19 cellular contexts compared by ENCODE assay signal in genomic region chr1:226523646-226524406, GRCh38. TPM values are rescaled to one million over a fixed set of nuclear protein-coding genes. Genes with fewer than 3 reads are reported as not detected.
"Had no signal": no experiment of that assay in that cellular context is flagged by ENCODE, and none has a peak within 500 bp of the region (broad histone marks: within the 10 kb centered on the region; RNA-seq: fewer than 3 reads in every experiment).

No MANE protein-coding gene starts in this region.

- DNase-seq: dermis blood vessel endothelial cell; erythroblast; foreskin keratinocyte; hypothalamus; left lung; mesenchymal stem cell; midbrain; occipital lobe; psoas muscle; retina; stimulated activated CD4-positive, alpha-beta T cell treated with anti-CD3 and anti-CD28 coated beads, Interleukin-2, amount 100 ng/mL, for 48 hours; stimulated activated naive CD8-positive, alpha-beta T cell treated with anti-CD3 and anti-CD28 coated beads, Interleukin-15, Interleukin-2, amounts not matched to agents 100 U/mL and 50 U/mL, for 24 hours; tibial artery had no signal

- H3K36me3 Mint-ChIP-seq: natural killer cell treated with Interleukin-12 subunit alpha and Interleukin-12 subunit beta and Interleukin-15 and Interleukin-18, amount 100 ng/mL, for 72 hours had no signal

- H3K36me3 ChIP-seq: left lung, tibial artery had no signal

- H3K9me3 Mint-ChIP-seq: central memory CD8-positive, alpha-beta T cell; natural killer cell treated with Interleukin-12 subunit alpha and Interleukin-12 subunit beta and Interleukin-15 and Interleukin-18, amount 100 ng/mL, for 72 hours had no signal

- H3K4me3 ChIP-seq: left lung, lung, psoas muscle, smooth muscle cell, tibial artery had no signal

- H3K27ac Mint-ChIP-seq: natural killer cell treated with Interleukin-12 subunit alpha and Interleukin-12 subunit beta and Interleukin-15 and Interleukin-18, amount 100 ng/mL, for 72 hours had no signal

- H3K9me3 ChIP-seq: tibial artery had no signal

- H3K27ac ChIP-seq: foreskin keratinocyte, left lung, psoas muscle, tibial artery had no signal

- H3K4me1 ChIP-seq: foreskin keratinocyte, left lung had no signal

- H3K4me1 Mint-ChIP-seq: central memory CD8-positive, alpha-beta T cell had no signal

- H3K27me3 ChIP-seq: left lung had no signal

- ATAC-seq: foreskin keratinocyte; left lung; natural killer cell treated with Interleukin-12 subunit alpha and Interleukin-12 subunit beta and Interleukin-15 and Interleukin-18, amount 100 ng/mL, for 72 hours; psoas muscle; stimulated activated naive CD8-positive, alpha-beta T cell treated with anti-CD3 and anti-CD28 coated beads, Interleukin-15, Interleukin-2, amounts not matched to agents 100 U/mL and 50 U/mL, for 24 hours had no signal

- H3K4me3 Mint-ChIP-seq: central memory CD8-positive, alpha-beta T cell; natural killer cell treated with Interleukin-12 subunit alpha and Interleukin-12 subunit beta and Interleukin-15 and Interleukin-18, amount 100 ng/mL, for 72 hours had no signal

RNA-seq across cellular contexts. Expression of gene STUM, which starts 24.7 kb away (rescaled TPM):
- total RNA-seq: bronchial epithelial cell; endothelial cell of umbilical vein; foreskin keratinocyte; natural killer cell treated with Interleukin-12 subunit alpha and Interleukin-12 subunit beta and Interleukin-15 and Interleukin-18, amount 100 ng/mL, for 72 hours had no signal
- polyA plus RNA-seq: endothelial cell of umbilical vein, foreskin keratinocyte, smooth muscle cell had no signal
